10 cellular contexts compared by ENCODE assay signal in genomic region chr5:176366575-176366894, GRCh38. TPM values are rescaled to one million over a fixed set of nuclear protein-coding genes. Genes with fewer than 3 reads are reported as not detected.
A peak's percentile ranks its signal among the peaks of the same experiment; 100 is the strongest.
DNase-seq lines count a peak whose midpoint lies in the region; ATAC-seq and TF ChIP-seq lines count a peak whose summit lies in the region.
"Had no signal": no experiment of that assay in that cellular context is flagged by ENCODE, and none has a peak within 500 bp of the region (broad histone marks: within the 10 kb centered on the region; RNA-seq: fewer than 3 reads in every experiment).

No MANE protein-coding gene starts in this region.

- peak overlapping the region; percentile 69 for H3K4me3 Mint-ChIP-seq in stimulated activated naive CD8-positive, alpha-beta T cell treated with anti-CD3 and anti-CD28 coated beads, Interleukin-15, Interleukin-2, amounts not matched to agents 100 ng/mL and 50 ng/mL, for 24 hours
- H3K4me3 Mint-ChIP-seq in chondrocyte (ENCODE audit: unreplicated experiment) = peak overlapping the region; percentile 74

- no peaks in the 10 kb centered on the region for H3K27me3 ChIP-seq in muscle layer of duodenum (ENCODE audit: low read depth, low read length)

- no peak for TF ChIP-seq CTCF in chondrocyte (IDR thresholded peaks at IDR 0.05)

- H3K27ac Mint-ChIP-seq in stimulated activated naive CD8-positive, alpha-beta T cell treated with anti-CD3 and anti-CD28 coated beads, Interleukin-15, Interleukin-2, amounts not matched to agents 100 ng/mL and 50 ng/mL, for 24 hours = peak overlapping the region; percentile 63
- peak overlapping the region; percentile 68 for H3K27ac Mint-ChIP-seq in chondrocyte (ENCODE audit: unreplicated experiment)

- peaks cover 0 to 14% of the 10 kb centered on the region in 2 donors for H3K4me1 ChIP-seq in muscle layer of duodenum (ENCODE audit: control insufficient read depth in 1 of 2, insufficient read depth in 2 of 2, low read length in 2 of 2)

- H3K27ac ChIP-seq in muscle layer of duodenum (ENCODE audit: low read length) = no peak overlapping the region

- H3K36me3 Mint-ChIP-seq in stimulated activated naive CD8-positive, alpha-beta T cell treated with anti-CD3 and anti-CD28 coated beads, Interleukin-15, Interleukin-2, amounts not matched to agents 100 ng/mL and 50 ng/mL, for 24 hours (ENCODE audit: low read depth) = peaks cover 21% of the 10 kb centered on the region
- H3K36me3 Mint-ChIP-seq in chondrocyte (ENCODE audit: low read depth) = peaks cover 20% of the 10 kb centered on the region

- no peaks in the 10 kb centered on the region for H3K27me3 Mint-ChIP-seq in stimulated activated naive CD8-positive, alpha-beta T cell treated with anti-CD3 and anti-CD28 coated beads, Interleukin-15, Interleukin-2, amounts not matched to agents 100 ng/mL and 50 ng/mL, for 24 hours
- H3K27me3 Mint-ChIP-seq in chondrocyte (ENCODE audit: low read depth) = no peaks in the 10 kb centered on the region

- ATAC-seq in stimulated activated naive CD8-positive, alpha-beta T cell treated with anti-CD3 and anti-CD28 coated beads, Interleukin-15, Interleukin-2, amounts not matched to agents 100 U/mL and 50 U/mL, for 24 hours = no peak
- no peak for ATAC-seq in left lobe of liver

- H3K4me3 ChIP-seq in muscle layer of duodenum (ENCODE audit: low read depth in 1 of 2, low read length in 2 of 2) = peak overlapping the region; percentile 50 to 94

- peaks cover 0 to 26% of the 10 kb centered on the region in 2 donors for H3K36me3 ChIP-seq in muscle layer of duodenum (ENCODE audit: control insufficient read depth in 1 of 2, insufficient read depth in 2 of 2, low read length in 2 of 2)

- H3K9me3 Mint-ChIP-seq in stimulated activated naive CD8-positive, alpha-beta T cell treated with anti-CD3 and anti-CD28 coated beads, Interleukin-15, Interleukin-2, amounts not matched to agents 100 ng/mL and 50 ng/mL, for 24 hours = no peaks in the 10 kb centered on the region
- no peaks in the 10 kb centered on the region for H3K9me3 Mint-ChIP-seq in chondrocyte (ENCODE audit: low read depth)

- H3K4me1 Mint-ChIP-seq in stimulated activated naive CD8-positive, alpha-beta T cell treated with anti-CD3 and anti-CD28 coated beads, Interleukin-15, Interleukin-2, amounts not matched to agents 100 ng/mL and 50 ng/mL, for 24 hours (ENCODE audit: low read depth) = peaks cover 26% of the 10 kb centered on the region
- H3K4me1 Mint-ChIP-seq in chondrocyte (ENCODE audit: low read depth) = peaks cover 30% of the 10 kb centered on the region

- no peaks in the 10 kb centered on the region for H3K9me3 ChIP-seq in muscle layer of duodenum (ENCODE audit: control insufficient read depth in 1 of 2, low read length in 2 of 2)

- no peak for DNase-seq in stimulated activated naive CD8-positive, alpha-beta T cell treated with anti-CD3 and anti-CD28 coated beads, Interleukin-15, Interleukin-2, amounts not matched to agents 100 U/mL and 50 U/mL, for 24 hours
- DNase-seq in chondrocyte (ENCODE audit: low spot score) (no peak), left lobe of liver (ENCODE audit: low spot score) (no peak), NCI-H1436 treated with DMSO at 0.1 percent for 48 hours (lab: John Stamatoyannopoulos, UW) (no peak), anterior cingulate cortex (lab: John Stamatoyannopoulos, UW) (no peak), DMS153 (lab: John Stamatoyannopoulos, UW) (no peak)
- DNase-seq: DMS79, NCI-H1417 treated with DMSO at 0.1 percent for 48 hours had no signal

RNA-seq across cellular contexts. Expression of gene ARL10, which starts 1.2 kb away (rescaled TPM):
- total RNA-seq in chondrocyte (24.5 to 37.8 TPM (median 33.7 TPM) in 3 replicates), left lobe of liver (1.8 TPM)

RNA-seq across cellular contexts. Expression of gene KIAA1191, which starts 5.0 kb away (rescaled TPM):
- total RNA-seq in chondrocyte (89.5 to 103 TPM (median 91.5 TPM) in 3 replicates), left lobe of liver (51.9 TPM)

RNA-seq across cellular contexts. Expression of gene NOP16, which starts 21.9 kb away (rescaled TPM):
- total RNA-seq in chondrocyte = 16.8 to 22.8 TPM (median 19.9 TPM) in 3 replicates
- 12.0 TPM for total RNA-seq in left lobe of liver

RNA-seq across cellular contexts. Expression of gene HIGD2A, which starts 22.0 kb away (rescaled TPM):
- total RNA-seq in chondrocyte = 70.3 to 83.5 TPM (median 74.6 TPM) in 3 replicates
- total RNA-seq in left lobe of liver = 49.2 TPM

RNA-seq across cellular contexts. Expression of gene CLTB, which starts 49.8 kb away (rescaled TPM):
- total RNA-seq in chondrocyte (63.8 to 85.6 TPM (median 65.3 TPM) in 3 replicates), left lobe of liver (37.3 TPM)
